ENCODE assay signal across 34 cellular contexts in genomic region chr3:46750555-46751038, GRCh38. TPM values are rescaled to one million over a fixed set of nuclear protein-coding genes. Genes with fewer than 3 reads are reported as not detected.
"Had no signal": no experiment of that assay in that cellular context is flagged by ENCODE, and none has a peak within 500 bp of the region (broad histone marks: within the 10 kb centered on the region; RNA-seq: fewer than 3 reads in every experiment).

No MANE protein-coding gene starts in this region.

- H3K9ac ChIP-seq: parathyroid adenoma had no signal

- H3K27ac ChIP-seq: colonic mucosa, esophagus squamous epithelium, heart right ventricle, left ventricle myocardium inferior, lower lobe of right lung, neutrophil, parathyroid adenoma, suprapubic skin, thyroid gland had no signal

- H2AFZ ChIP-seq: parathyroid adenoma had no signal

- H3K9me3 Mint-ChIP-seq: dendritic cell treated with granulocyte-macrophage colony-stimulating factor and Interleukin-4, amounts not matched to agents 40 ng/mL and 50 ng/mL, for 4 days; immature natural killer cell; natural killer cell; stimulated activated naive CD8-positive, alpha-beta T cell treated with anti-CD3 and anti-CD28 coated beads, Interleukin-15, amount 100 ng/mL, for 72 hours had no signal

- H3K79me2 ChIP-seq: parathyroid adenoma had no signal

- ATAC-seq: left colon; lower lobe of right lung; natural killer cell; sciatic nerve; stimulated activated naive CD8-positive, alpha-beta T cell treated with anti-CD3 and anti-CD28 coated beads, Interleukin-15, amount 100 ng/mL, for 72 hours had no signal

- H3K9me3 ChIP-seq: colonic mucosa, esophagus squamous epithelium, heart right ventricle, left ventricle myocardium inferior, lower lobe of right lung, neutrophil, suprapubic skin, thyroid gland had no signal

- DNase-seq: colonic mucosa; effector memory CD4-positive, alpha-beta T cell; esophagus squamous epithelium; foreskin melanocyte; glutamatergic neuron; heart right ventricle; hypothalamus; immature natural killer cell; islet precursor cell; kidney glomerular epithelial cell; left colon; left ventricle myocardium inferior; lower lobe of right lung; natural killer cell; stimulated activated CD4-positive, alpha-beta T cell treated with anti-CD3 and anti-CD28 coated beads, Interleukin-12 subunit alpha, Interleukin-12 subunit beta, amount 100 ng/mL, for 4 hours; stimulated activated CD4-positive, alpha-beta T cell treated with anti-CD3 and anti-CD28 coated beads, Interleukin-1b, Interleukin-23, amount 100 ng/mL, for 48 hours; stimulated activated CD4-positive, alpha-beta T cell treated with anti-CD3 and anti-CD28 coated beads, Interleukin-4, amount 100 ng/mL, for 1 hour; stimulated activated CD8-positive, alpha-beta memory T cell treated with anti-CD3 and anti-CD28 coated beads, Interleukin-4, amount 100 ng/mL, for 48 hours; stimulated activated naive CD4-positive, alpha-beta T cell; stimulated activated naive CD8-positive, alpha-beta T cell treated with anti-CD3 and anti-CD28 coated beads, Interleukin-15, amount 100 ng/mL, for 72 hours; thyroid gland; trophoblast cell had no signal

- FAIRE-seq: endothelial cell of umbilical vein had no signal

- H3K4me1 ChIP-seq: colonic mucosa, esophagus squamous epithelium, heart right ventricle, left ventricle myocardium inferior, lower lobe of right lung, parathyroid adenoma, suprapubic skin, thyroid gland had no signal

- H3K27me3 ChIP-seq: colonic mucosa, esophagus squamous epithelium, neutrophil, suprapubic skin, thyroid gland had no signal

- H3K27me3 Mint-ChIP-seq: dendritic cell treated with granulocyte-macrophage colony-stimulating factor and Interleukin-4, amounts not matched to agents 40 ng/mL and 50 ng/mL, for 4 days; progenitor cell of endocrine pancreas; stimulated activated naive CD8-positive, alpha-beta T cell treated with anti-CD3 and anti-CD28 coated beads, Interleukin-15, amount 100 ng/mL, for 72 hours had no signal

- H3K4me1 Mint-ChIP-seq: immature natural killer cell, natural killer cell had no signal

- H3K4me3 ChIP-seq: colonic mucosa, esophagus squamous epithelium, heart right ventricle, left ventricle myocardium inferior, lower lobe of right lung, smooth muscle cell, suprapubic skin, thyroid gland had no signal

- H3K4me3 Mint-ChIP-seq: dendritic cell treated with granulocyte-macrophage colony-stimulating factor and Interleukin-4, amounts not matched to agents 40 ng/mL and 50 ng/mL, for 4 days; immature natural killer cell; natural killer cell; stimulated activated naive CD8-positive, alpha-beta T cell treated with anti-CD3 and anti-CD28 coated beads, Interleukin-15, amount 100 ng/mL, for 72 hours had no signal

- H3K27ac Mint-ChIP-seq: dendritic cell treated with granulocyte-macrophage colony-stimulating factor and Interleukin-4, amounts not matched to agents 40 ng/mL and 50 ng/mL, for 4 days; natural killer cell; progenitor cell of endocrine pancreas had no signal

- H3K4me2 ChIP-seq: smooth muscle cell had no signal

- H3K36me3 ChIP-seq: colonic mucosa, esophagus squamous epithelium, heart right ventricle, left ventricle myocardium inferior, lower lobe of right lung, neutrophil, suprapubic skin, thyroid gland had no signal

- H3K36me3 Mint-ChIP-seq: immature natural killer cell, natural killer cell had no signal

RNA-seq across cellular contexts. Expression of gene PRSS50, which starts 32.9 kb away (rescaled TPM):
- total RNA-seq: chondrocyte, colonic mucosa, endothelial cell of umbilical vein, epithelial cell of proximal tubule, left colon, mononuclear cell, suprapubic skin had no signal
- polyA plus RNA-seq: endothelial cell of umbilical vein, immature natural killer cell, neural cell had no signal

RNA-seq across cellular contexts. Expression of gene TMIE, which starts 49.4 kb away (rescaled TPM):
- total RNA-seq: epithelial cell of proximal tubule, natural killer cell had no signal
- polyA plus RNA-seq: immature natural killer cell, neural cell had no signal

RNA-seq across cellular contexts. Expression of gene ALS2CL, which starts 57.1 kb away (rescaled TPM):
- polyA plus RNA-seq: immature natural killer cell had no signal
